ENCODE assay signal across 21 cellular contexts in the genomic region with DNA sequence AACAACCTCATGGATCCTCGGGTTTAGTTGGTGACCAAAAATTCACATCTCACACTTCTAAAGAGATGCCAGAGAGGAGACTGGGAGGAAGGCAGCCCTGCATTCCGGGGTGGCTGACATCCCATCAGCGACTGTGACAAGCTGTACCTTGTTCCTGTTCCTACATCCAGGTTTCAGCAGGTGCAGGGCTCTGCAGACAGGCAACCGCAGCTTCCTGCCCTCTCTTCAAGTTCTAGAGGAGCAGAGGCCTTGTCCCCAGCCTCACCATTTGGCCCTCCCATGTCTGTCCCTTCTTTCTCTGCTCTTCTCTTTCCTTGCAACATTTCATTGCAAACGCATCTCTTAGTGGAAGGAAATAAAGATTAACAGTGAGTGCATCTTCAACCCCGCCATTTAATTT.
"Had no signal": no experiment of that assay in that cellular context is flagged by ENCODE, and none has a peak within 500 bp of the region (broad histone marks: within the 10 kb centered on the region; RNA-seq: fewer than 3 reads in every experiment).

No MANE protein-coding gene starts in this region.

- H3K9me3 ChIP-seq: Peyer's patch had no signal

- H3K4me2 ChIP-seq: PC-9 had no signal

- H3K27me3 ChIP-seq: Peyer's patch, SJSA1 had no signal

- H3K4me3 ChIP-seq: PC-9, Peyer's patch, SJSA1, SK-N-MC had no signal

- H3K4me1 ChIP-seq: Peyer's patch, SJSA1 had no signal

- H2AFZ ChIP-seq: PC-9 had no signal

- H3K36me3 ChIP-seq: Peyer's patch, SJSA1 had no signal

- DNase-seq: Karpas-422, KG1, MV-4-11, NCI-H1048, NCI-H1105, NCI-H1417, NCI-H1436 treated with DMSO at 0.1 percent for 48 hours, NCI-H1694, NCI-H187 treated with DMSO at 0.1 percent for 48 hours, NCI-H2029 treated with DMSO at 0.1 percent for 48 hours, NCI-H2227 treated with DMSO at 0.1 percent for 48 hours, NCI-H524, NCI-H526 treated with DMSO at 0.1 percent for 48 hours, NCI-H748 treated with DMSO at 0.1 percent for 48 hours, OCI-M1, PC-9, Peyer's patch, Right ventricle myocardium superior, SIG-M5 had no signal

- H3K27ac ChIP-seq: PC-9, Peyer's patch, SJSA1, SK-N-MC had no signal
